18 cellular contexts compared by ENCODE assay signal in the genomic region with DNA sequence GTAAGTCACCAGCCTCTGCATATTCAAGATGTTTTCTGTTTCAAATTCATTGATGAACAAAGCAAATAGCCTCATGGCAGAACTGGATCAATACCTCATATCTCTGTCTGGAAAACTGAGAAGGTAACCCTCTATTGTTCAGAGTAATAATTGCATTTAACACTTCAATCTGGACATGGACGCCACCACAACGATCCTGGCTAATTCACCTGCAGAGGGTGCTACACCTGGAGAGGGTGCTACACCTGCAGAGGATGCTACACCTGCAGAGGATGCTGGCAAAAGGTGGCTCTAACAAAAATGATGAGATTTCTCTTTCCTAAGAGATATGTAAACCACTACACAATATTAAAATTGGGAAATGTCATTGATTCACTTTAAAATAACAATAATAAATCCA.
DNase-seq lines count a peak whose midpoint lies in the region; ATAC-seq and TF ChIP-seq lines count a peak whose summit lies in the region.
"Had no signal": no experiment of that assay in that cellular context is flagged by ENCODE, and none has a peak within 500 bp of the region (broad histone marks: within the 10 kb centered on the region; RNA-seq: fewer than 3 reads in every experiment).

No MANE protein-coding gene starts in this region.

- CTCF ChIA-PET in Calu3 (lab: Charles Lee), result no interaction called here
- CTCF ChIA-PET in Panc1 (lab: Charles Lee), result no interaction called here

- H3K27me3 Mint-ChIP-seq in Calu3 (ENCODE audit: unreplicated experiment), result peaks cover 75% of the 10 kb centered on the region
- H3K27me3 Mint-ChIP-seq: dendritic cell treated with granulocyte-macrophage colony-stimulating factor and Interleukin-4, amounts not matched to agents 40 ng/mL and 50 ng/mL, for 4 days had no signal

- no peak overlapping the region for H3K4me3 Mint-ChIP-seq in Calu3 (ENCODE audit: low read depth, unreplicated experiment)
- H3K4me3 Mint-ChIP-seq: dendritic cell treated with granulocyte-macrophage colony-stimulating factor and Interleukin-4, amounts not matched to agents 40 ng/mL and 50 ng/mL, for 4 days had no signal

- H3K4me1 Mint-ChIP-seq in Calu3 (ENCODE audit: low read depth, unreplicated experiment), result no peaks in the 10 kb centered on the region

- in situ Hi-C loops in Panc1 (cut with HindIII; ENCODE audit: low pct_unique_long_range_greater_than_20kb, low sequenced_read_pairs), result no loop called here

- no peaks in the 10 kb centered on the region for H3K36me3 Mint-ChIP-seq in Calu3 (ENCODE audit: insufficient read depth, unreplicated experiment)

- intact Hi-C loops in Calu3 (cut with micrococcal nuclease; ENCODE audit: unreplicated experiment) (loop anchor here (5.0 kb wide), 1 partner anchor 118 kb away; no protein-coding TSS in a partner anchor), Panc1 (cut with micrococcal nuclease; ENCODE audit: unreplicated experiment) (no loop called here)

- no peaks in the 10 kb centered on the region for H3K9me3 Mint-ChIP-seq in Calu3 (ENCODE audit: low read depth, unreplicated experiment)
- H3K9me3 Mint-ChIP-seq: dendritic cell treated with granulocyte-macrophage colony-stimulating factor and Interleukin-4, amounts not matched to agents 40 ng/mL and 50 ng/mL, for 4 days had no signal

- H3K9me3 ChIP-seq in Panc1 (ENCODE audit: control insufficient read depth, insufficient read depth, low read depth, low read length), result no peaks in the 10 kb centered on the region
- no peaks in the 10 kb centered on the region for H3K9me3 ChIP-seq in iPS DF 6.9 (ENCODE audit: control insufficient read depth, insufficient read depth, low read length)
- H3K9me3 ChIP-seq: BLaER1, esophagus muscularis mucosa, upper lobe of right lung had no signal

- ATAC-seq in Panc1 (no peak), HG02938 (IDR thresholded peaks at IDR 0.05; ENCODE audit: unreplicated experiment) (no peak), GM21529 (IDR thresholded peaks at IDR 0.05; ENCODE audit: unreplicated experiment) (no peak)
- ATAC-seq: left lobe of liver; SK-N-SH treated with all-trans-retinoic acid at 6 μM for 48 hours; stimulated activated naive CD8-positive, alpha-beta T cell treated with anti-CD3 and anti-CD28 coated beads, Interleukin-15, Interleukin-2, amounts not matched to agents 100 U/mL and 50 U/mL, for 24 hours; upper lobe of right lung had no signal

- H3K4me1 ChIP-seq in Panc1 (ENCODE audit: control insufficient read depth, insufficient read depth, low read length) (no peaks in the 10 kb centered on the region), iPS DF 6.9 (ENCODE audit: control insufficient read depth, insufficient read depth, low read length) (no peaks in the 10 kb centered on the region)
- H3K4me1 ChIP-seq: BLaER1, esophagus muscularis mucosa, upper lobe of right lung had no signal

- BruUV-seq in Calu3 (replicated peaks; lab: Mats Ljungman, UMichigan) (no TSS peak), Panc1 (replicated peaks; lab: Mats Ljungman, UMichigan) (no TSS peak)

- peak; percentile 43 for TF ChIP-seq CTCF in Calu3 (IDR thresholded peaks at IDR 0.05; ENCODE audit: unreplicated experiment)
- peak; percentile 36 for TF ChIP-seq CTCF in Panc1 (IDR thresholded peaks at IDR 0.05)

- H3K4me3 ChIP-seq in Panc1 (ENCODE audit: low read depth in 2 of 2, low read length in 2 of 2) (no peak overlapping the region), iPS DF 6.9 (ENCODE audit: low read length) (no peak overlapping the region)
- H3K4me3 ChIP-seq: BLaER1, esophagus muscularis mucosa, upper lobe of right lung had no signal

- H3K27me3 ChIP-seq in Panc1 (ENCODE audit: control insufficient read depth, insufficient read depth, low read length) (peaks cover 2% of the 10 kb centered on the region), iPS DF 6.9 (ENCODE audit: control insufficient read depth, insufficient read depth, low read length) (no peaks in the 10 kb centered on the region)
- H3K27me3 ChIP-seq: BLaER1, esophagus muscularis mucosa, upper lobe of right lung had no signal

- no peaks in the 10 kb centered on the region for H3K36me3 ChIP-seq in Panc1 (ENCODE audit: control insufficient read depth, insufficient read depth, low read length)
- no peaks in the 10 kb centered on the region for H3K36me3 ChIP-seq in iPS DF 6.9 (ENCODE audit: control insufficient read depth, insufficient read depth, low read length)
- H3K36me3 ChIP-seq: BLaER1, esophagus muscularis mucosa, upper lobe of right lung had no signal

- no peak overlapping the region for H3K27ac Mint-ChIP-seq in Calu3 (ENCODE audit: unreplicated experiment)
- H3K27ac Mint-ChIP-seq: dendritic cell treated with granulocyte-macrophage colony-stimulating factor and Interleukin-4, amounts not matched to agents 40 ng/mL and 50 ng/mL, for 4 days had no signal

- POLR2A ChIA-PET in Panc1 (lab: Charles Lee), result no interaction called here

- WGBS in iPS DF 6.9 (ENCODE audit: insufficient coverage, insufficient read length), result no CpG with 5 or more reads among the region's 2 CpGs

- peak; percentile 52 for DNase-seq in Calu3
- DNase-seq in HPDE6-E6E7 (ENCODE audit: extremely low spot score), result peak; percentile 11
- DNase-seq in Panc1 (ENCODE audit: low read depth, low spot score), result no peak
- DNase-seq in iPS DF 6.9 (ENCODE audit: low read depth, low spot score), result peak; percentile 29
- DNase-seq in LoVo (ENCODE audit: low spot score), result no peak
- DNase-seq: activated gamma-delta T cell; DND-41; NCI-H1694; posterior cingulate gyrus; stimulated activated naive CD8-positive, alpha-beta T cell treated with anti-CD3 and anti-CD28 coated beads, Interleukin-15, Interleukin-2, amounts not matched to agents 100 U/mL and 50 U/mL, for 24 hours; upper lobe of right lung had no signal

- no peak overlapping the region for H3K27ac ChIP-seq in Panc1 (ENCODE audit: low read length)
- no peak overlapping the region for H3K27ac ChIP-seq in iPS DF 6.9 (ENCODE audit: low read length)
- H3K27ac ChIP-seq: BLaER1, esophagus muscularis mucosa, upper lobe of right lung had no signal

Comparison
In these comparisons a context has a peak if more than half of its experiments do, and no peak if none do; other contexts are left out.
1. DNase-seq: peak in Calu3 (single experiment), HPDE6-E6E7 (single experiment) and iPS DF 6.9 (single experiment); none in Panc1 (single experiment) and LoVo (single experiment).